ENCODE assay signal across 17 cellular contexts in genomic region chr13:104105418-104106355, GRCh38.
"Had no signal": no experiment of that assay in that cellular context is flagged by ENCODE, and none has a peak within 500 bp of the region (broad histone marks: within the 10 kb centered on the region; RNA-seq: fewer than 3 reads in every experiment).

No MANE protein-coding gene starts in this region.

- H3K4me3 ChIP-seq: ascending aorta, esophagus squamous epithelium, neural progenitor cell, ovary, tibial artery, uterus had no signal

- H3K9me3 ChIP-seq: ascending aorta, esophagus squamous epithelium, ovary, tibial artery, uterus had no signal

- H3K4me1 Mint-ChIP-seq: neural progenitor cell; stimulated activated naive B cell treated with anti-CD40 and anti-IgM and Interleukin-4, amounts not matched to agents 10 μg/mL and 1 μg/mL and 100 μg/mL, for 72 hours had no signal

- H3K27me3 ChIP-seq: ascending aorta, esophagus squamous epithelium, neural progenitor cell, ovary, tibial artery, uterus had no signal

- H3K4me1 ChIP-seq: ascending aorta, esophagus squamous epithelium, neural progenitor cell, tibial artery, uterus had no signal

- H3K27ac ChIP-seq: ascending aorta, esophagus squamous epithelium, neural progenitor cell, ovary, tibial artery, uterus had no signal

- H3K4me3 Mint-ChIP-seq: activated naive CD4-positive, alpha-beta T cell treated with anti-CD3 and anti-CD28 coated beads for 36 hours; neural progenitor cell; stimulated activated naive B cell treated with anti-CD40 and anti-IgM and Interleukin-4, amounts not matched to agents 10 μg/mL and 1 μg/mL and 100 μg/mL, for 72 hours; T-helper 2 cell treated with Interferon-gamma antibody and Interleukin-4, amounts not matched to agents 5 μg/mL and 100 μg/mL, for 36 hours had no signal

- H3K27ac Mint-ChIP-seq: activated naive CD4-positive, alpha-beta T cell treated with anti-CD3 and anti-CD28 coated beads for 36 hours; activated T-helper 2 cell treated with anti-CD3 and anti-CD28 coated beads, Interferon-gamma antibody, Interleukin-2, Interleukin-4, amounts not matched to agents 10 μg/mL and 5 μg/mL and 100 μg/mL, durations not matched to agents 14 hours and 24 hours and 36 hours; neural progenitor cell; stimulated activated naive B cell treated with anti-CD40 and anti-IgM and Interleukin-4, amounts not matched to agents 10 μg/mL and 1 μg/mL and 100 μg/mL, for 72 hours; T-helper 2 cell treated with Interferon-gamma antibody and Interleukin-4, amounts not matched to agents 5 μg/mL and 100 μg/mL, for 36 hours had no signal

- H3K36me3 ChIP-seq: ascending aorta, esophagus squamous epithelium, neural progenitor cell, ovary, tibial artery, uterus had no signal

- ATAC-seq: activated CD4-positive, CD25-positive, alpha-beta regulatory T cell treated with anti-CD3 and anti-CD28 coated beads, Interleukin-2, amount 50 U/mL, for 24 hours; stimulated activated naive B cell treated with anti-CD40 and anti-IgM and Interleukin-4, amounts not matched to agents 10 μg/mL and 1 μg/mL and 100 μg/mL, for 72 hours had no signal

- H3K36me3 Mint-ChIP-seq: neural progenitor cell; stimulated activated naive B cell treated with anti-CD40 and anti-IgM and Interleukin-4, amounts not matched to agents 10 μg/mL and 1 μg/mL and 100 μg/mL, for 72 hours had no signal

- DNase-seq: activated CD4-positive, alpha-beta T cell treated with anti-CD3 and anti-CD28 coated beads, Interleukin-2, amount 50 U/mL, for 1 hour; activated naive CD4-positive, alpha-beta T cell treated with anti-CD3 and anti-CD28 coated beads for 36 hours; esophagus squamous epithelium; foreskin fibroblast; glutamatergic neuron; hypothalamus; ovary; retina; stimulated activated CD4-positive, alpha-beta T cell treated with anti-CD3 and anti-CD28 coated beads, Interleukin-4, amount 100 ng/mL, for 1 hour; stimulated activated naive B cell treated with anti-CD40 and anti-IgM and Interleukin-4, amounts not matched to agents 10 μg/mL and 1 μg/mL and 100 μg/mL, for 72 hours; tibial artery; uterus had no signal

- H3K27me3 Mint-ChIP-seq: stimulated activated naive B cell treated with anti-CD40 and anti-IgM and Interleukin-4, amounts not matched to agents 10 μg/mL and 1 μg/mL and 100 μg/mL, for 72 hours had no signal
